Comparison of ENCODE assay signal across 25 cellular contexts in genomic region chr9:37495571-37495970, GRCh38. TPM values are rescaled to one million over a fixed set of nuclear protein-coding genes. Genes with fewer than 3 reads are reported as not detected.
DNase-seq lines count a peak whose midpoint lies in the region; ATAC-seq and TF ChIP-seq lines count a peak whose summit lies in the region.
"Had no signal": no experiment of that assay in that cellular context is flagged by ENCODE, and none has a peak within 500 bp of the region (broad histone marks: within the 10 kb centered on the region; RNA-seq: fewer than 3 reads in every experiment).

No MANE protein-coding gene starts in this region.

- in situ Hi-C loops in gastrocnemius medialis (cut with MboI; ENCODE audit: low sequenced_read_pairs in 4 of 4) (no loop called here), GM13976 (cut with MboI; ENCODE audit: low sequenced_read_pairs, unreplicated experiment) (no loop called here)

- no peaks in the 10 kb centered on the region for H3K9me3 Mint-ChIP-seq in activated T-helper 17 cell treated with anti-CD3 and anti-CD28 coated beads, Interleukin-2, amount 50 U/mL, for 72 hours
- H3K9me3 Mint-ChIP-seq: CD4-positive, alpha-beta T cell; GM23338 had no signal

- H3K79me2 ChIP-seq in Karpas-422 (ENCODE audit: low read length) = peaks cover 51% of the 10 kb centered on the region

- H3K27ac ChIP-seq in heart left ventricle (peak overlapping the region in 1 of 12 donors; percentile 34), left ventricle myocardium inferior (replicated peaks) (no peak overlapping the region), gastrocnemius medialis (peak overlapping the region; percentile 2 to 61 (median 18)), Karpas-422 (ENCODE audit: low read length) (no peak overlapping the region)
- H3K27ac ChIP-seq: BLaER1 had no signal

- no peaks in the 10 kb centered on the region for H3K9me2 ChIP-seq in Karpas-422 (replicated peaks; ENCODE audit: insufficient read depth, low read length)

- H3K27me3 Mint-ChIP-seq in activated T-helper 17 cell treated with anti-CD3 and anti-CD28 coated beads, Interleukin-2, amount 50 U/mL, for 72 hours = no peaks in the 10 kb centered on the region
- H3K27me3 Mint-ChIP-seq: CD4-positive, alpha-beta T cell had no signal

- no peak overlapping the region for H3K4me2 ChIP-seq in Karpas-422 (ENCODE audit: low read depth, low read length, poor library complexity, severe bottlenecking)
- H3K4me2 ChIP-seq: BLaER1, GM23338 had no signal

- no peak overlapping the region for H3K4me3 ChIP-seq in heart left ventricle
- H3K4me3 ChIP-seq in left ventricle myocardium inferior = no peak overlapping the region
- no peak overlapping the region for H3K4me3 ChIP-seq in gastrocnemius medialis
- no peak overlapping the region for H3K4me3 ChIP-seq in Karpas-422 (ENCODE audit: low read length)
- H3K4me3 ChIP-seq: BLaER1, GM12878, GM23338, HAP-1, K562 had no signal

- no peak for DNase-seq in heart left ventricle
- DNase-seq in left ventricle myocardium inferior = no peak
- no peak for DNase-seq in gastrocnemius medialis
- DNase-seq in Karpas-422 = no peak
- DNase-seq in NCI-H146 (lab: John Stamatoyannopoulos, UW) = no peak
- no peak for DNase-seq in GM13976 (ENCODE audit: low spot score)
- DNase-seq: ACHN; Caco-2; CD4-positive, alpha-beta T cell; DMS 273 treated with DMSO at 0.1 percent for 48 hours; DMS79 treated with DMSO at 0.1 percent for 48 hours; NCI-H1092 treated with DMSO at 0.1 percent for 48 hours; NCI-H1694; NCI-H2081; NCI-H2171; NCI-H345; NCI-H524 treated with DMSO at 0.1 percent for 48 hours; NCI-H82 had no signal

- H3K9ac ChIP-seq in Karpas-422 (ENCODE audit: low read length) = no peak overlapping the region
- H3K9ac ChIP-seq: BLaER1 had no signal

- intact Hi-C loops in heart left ventricle (cut with DNase I) (loop anchor here in 3 of 10 donors (10.0 kb wide), 3 partner anchors 69 to 289 kb away; partner anchors contain the start of genes EXOSC3 (in 1 of the 3) and FBXO10 (in 1 of the 3)), left ventricle myocardium inferior (cut with micrococcal nuclease) (loop anchor here (10.0 kb wide), 1 partner anchor 61 kb away; no protein-coding TSS in a partner anchor), gastrocnemius medialis (cut with DNase I; ENCODE audit: low total_unique reads) (no loop called here)

- 84 to 96% (median 90%) methylated on average over 5 of the region's 5 CpGs for WGBS in heart left ventricle, 4 donors

- H3K4me1 ChIP-seq in heart left ventricle = peaks cover 0 to 4% (median 0%) of the 10 kb centered on the region in 12 donors
- H3K4me1 ChIP-seq in left ventricle myocardium inferior = no peaks in the 10 kb centered on the region
- no peaks in the 10 kb centered on the region for H3K4me1 ChIP-seq in gastrocnemius medialis
- H3K4me1 ChIP-seq in Karpas-422 (ENCODE audit: low read length) = no peaks in the 10 kb centered on the region
- H3K4me1 ChIP-seq: BLaER1, Caco-2, HAP-1 had no signal

- H2AFZ ChIP-seq in Karpas-422 (ENCODE audit: low read length) = no peak overlapping the region
- H2AFZ ChIP-seq: GM23338 had no signal

- no peak for TF ChIP-seq CTCF in heart left ventricle (IDR thresholded peaks at IDR 0.05)
- TF ChIP-seq CTCF in left ventricle myocardium inferior (IDR thresholded peaks at IDR 0.05; ENCODE audit: borderline replicate concordance) = no peak
- no peak for TF ChIP-seq CTCF in gastrocnemius medialis (IDR thresholded peaks at IDR 0.05 in 4 of 5, conservative IDR thresholded peaks at IDR 0.05 in 1 of 5)
- TF ChIP-seq CTCF in GM13976 (IDR thresholded peaks at IDR 0.05; ENCODE audit: borderline replicate concordance, control extremely low read depth, extremely low read depth, insufficient read depth, missing control alignments) = no peak

- no peak overlapping the region for H3K4me3 Mint-ChIP-seq in activated T-helper 17 cell treated with anti-CD3 and anti-CD28 coated beads, Interleukin-2, amount 50 U/mL, for 72 hours
- H3K4me3 Mint-ChIP-seq: CD4-positive, alpha-beta T cell; GM23338 had no signal

- peak overlapping the region; percentile 60 for H3K27ac Mint-ChIP-seq in activated T-helper 17 cell treated with anti-CD3 and anti-CD28 coated beads, Interleukin-2, amount 50 U/mL, for 72 hours
- H3K27ac Mint-ChIP-seq: CD4-positive, alpha-beta T cell; GM23338 had no signal

- no peaks in the 10 kb centered on the region for H3K27me3 ChIP-seq in heart left ventricle
- H3K27me3 ChIP-seq in left ventricle myocardium inferior (ENCODE audit: low read depth) = no peaks in the 10 kb centered on the region
- no peaks in the 10 kb centered on the region for H3K27me3 ChIP-seq in gastrocnemius medialis
- no peaks in the 10 kb centered on the region for H3K27me3 ChIP-seq in Karpas-422 (ENCODE audit: low read length)
- H3K27me3 ChIP-seq: BLaER1 had no signal

- peaks cover 7% of the 10 kb centered on the region; the same call in 1 of the 2 replicates for H4K20me1 ChIP-seq in Karpas-422 (ENCODE audit: insufficient read depth, low read depth, low read length)

- ATAC-seq in heart left ventricle = peak; percentile 38 to 60 (median 56)
- ATAC-seq in activated T-helper 17 cell treated with anti-CD3 and anti-CD28 coated beads, Interleukin-2, amount 50 U/mL, for 72 hours (replicated peaks) = no peak
- ATAC-seq in gastrocnemius medialis = peak; percentile 42 to 76
- ATAC-seq: GM12878, GM23338, K562, Panc1 had no signal

- peaks cover 6% of the 10 kb centered on the region for H3K4me1 Mint-ChIP-seq in activated T-helper 17 cell treated with anti-CD3 and anti-CD28 coated beads, Interleukin-2, amount 50 U/mL, for 72 hours
- H3K4me1 Mint-ChIP-seq: GM23338 had no signal

- H3K36me3 Mint-ChIP-seq in activated T-helper 17 cell treated with anti-CD3 and anti-CD28 coated beads, Interleukin-2, amount 50 U/mL, for 72 hours (ENCODE audit: low read depth) = peaks cover 98% of the 10 kb centered on the region

- peaks cover 3 to 98% (median 89%) of the 10 kb centered on the region in 9 donors for H3K36me3 ChIP-seq in heart left ventricle
- H3K36me3 ChIP-seq in left ventricle myocardium inferior = peaks cover 91% of the 10 kb centered on the region
- H3K36me3 ChIP-seq in gastrocnemius medialis = peaks cover 8 to 90% of the 10 kb centered on the region in 2 donors
- H3K36me3 ChIP-seq in Karpas-422 (ENCODE audit: insufficient read depth, low read length) = peaks cover 65% of the 10 kb centered on the region

- TF ChIP-seq POLR2A in heart left ventricle (IDR thresholded peaks at IDR 0.05) (no peak), gastrocnemius medialis (IDR thresholded peaks at IDR 0.05) (no peak)

- H3K9me3 ChIP-seq in heart left ventricle = no peaks in the 10 kb centered on the region
- no peaks in the 10 kb centered on the region for H3K9me3 ChIP-seq in left ventricle myocardium inferior (replicated peaks)
- no peaks in the 10 kb centered on the region for H3K9me3 ChIP-seq in gastrocnemius medialis
- no peaks in the 10 kb centered on the region for H3K9me3 ChIP-seq in Karpas-422 (ENCODE audit: low read length)
- H3K9me3 ChIP-seq: BLaER1, Caco-2, HAP-1 had no signal

RNA-seq across cellular contexts. Expression of gene POLR1E, which starts 9.8 kb away (rescaled TPM):
- total RNA-seq in heart left ventricle (10 to 100 TPM; 11.2 to 24.8 (median 12.8) TPM), left ventricle myocardium inferior (15.8 TPM), gastrocnemius medialis (10 to 100 TPM; 16.7 to 22.3 (median 17.6) TPM)
- polyA plus RNA-seq in heart left ventricle = 10 to 100 TPM in 1 of 2 donors, 1 to 10 TPM in 1; 6.9 to 27.0 TPM
- total RNA-seq in activated T-helper 17 cell treated with anti-CD3 and anti-CD28 coated beads, Interleukin-2, amount 50 U/mL, for 72 hours = 10 to 100 TPM; 57.3 to 65.1 TPM
- 39.8 and 46.9 TPM in 2 replicates for total RNA-seq in Karpas-422 (2014; rRNA removed; shearing (Covaris generic); ENCODE audit: low replicate concordance)

RNA-seq across cellular contexts. Expression of gene ZBTB5, which starts 30.3 kb away (rescaled TPM):
- 1 to 10 TPM; 5.2 to 8.0 (median 6.3) TPM for total RNA-seq in heart left ventricle
- polyA plus RNA-seq in heart left ventricle = 1 to 10 TPM; 1.8 to 7.4 TPM
- 4.9 TPM for total RNA-seq in left ventricle myocardium inferior
- total RNA-seq in activated T-helper 17 cell treated with anti-CD3 and anti-CD28 coated beads, Interleukin-2, amount 50 U/mL, for 72 hours = 10 to 100 TPM in 1 of 2 donors, 1 to 10 TPM in 1; 7.7 to 13.8 TPM
- total RNA-seq in gastrocnemius medialis = 1 to 10 TPM; 5.6 to 7.0 (median 6.7) TPM
- total RNA-seq in Karpas-422 (2014; rRNA removed; shearing (Covaris generic); ENCODE audit: low replicate concordance) = 24.6 and 31.3 TPM in 2 replicates

Comparison
In these comparisons a context has a peak if more than half of its experiments do, and no peak if none do; other contexts are left out.
1. H3K27ac ChIP-seq: peak in gastrocnemius medialis (4 of 4); none in left ventricle myocardium inferior (single experiment) and Karpas-422 (single experiment).